In genomic region chr6:34083227-34083889, GRCh38 we compare ENCODE assay signal across 18 cellular contexts.
"Had no signal": no experiment of that assay in that cellular context is flagged by ENCODE, and none has a peak within 500 bp of the region (broad histone marks: within the 10 kb centered on the region; RNA-seq: fewer than 3 reads in every experiment).

No MANE protein-coding gene starts in this region.

- H3K4me1 ChIP-seq: ascending aorta, esophagus squamous epithelium, spleen, testis had no signal

- H3K4me3 Mint-ChIP-seq: activated naive CD4-positive, alpha-beta T cell treated with anti-CD3 and anti-CD28 coated beads, Interleukin-2, amount 50 U/mL, for 24 hours; memory B cell; stimulated activated memory B cell treated with anti-CD40 and anti-IgM and Interleukin-4, amounts not matched to agents 10 μg/mL and 1 μg/mL and 100 μg/mL, for 72 hours; type B pancreatic cell had no signal

- H3K27ac ChIP-seq: ascending aorta, esophagus squamous epithelium, hepatocyte, ovary, spleen, testis, WERI-Rb-1 had no signal

- ATAC-seq: left lobe of liver; stimulated activated memory B cell treated with anti-CD40 and anti-IgM and Interleukin-4, amounts not matched to agents 10 μg/mL and 1 μg/mL and 100 μg/mL, for 72 hours had no signal

- H3K9me3 ChIP-seq: ascending aorta, esophagus squamous epithelium, ovary, spleen, testis had no signal

- H3K79me2 ChIP-seq: hepatocyte had no signal

- H3K27me3 Mint-ChIP-seq: activated naive CD4-positive, alpha-beta T cell treated with anti-CD3 and anti-CD28 coated beads, Interleukin-2, amount 50 U/mL, for 24 hours; type B pancreatic cell had no signal

- DNase-seq: activated CD4-positive, alpha-beta T cell treated with anti-CD3 and anti-CD28 coated beads, Interleukin-2, amount 50 U/mL, for 4 hours; activated gamma-delta T cell; dermis blood vessel endothelial cell; effector memory CD4-positive, alpha-beta T cell; esophagus squamous epithelium; ovary; spleen; stimulated activated CD4-positive, alpha-beta T cell treated with anti-CD3 and anti-CD28 coated beads, Interleukin-4, amount 100 ng/mL, for 4 hours; T-helper 2 cell; testis; WERI-Rb-1 had no signal

- H3K4me1 Mint-ChIP-seq: activated naive CD4-positive, alpha-beta T cell treated with anti-CD3 and anti-CD28 coated beads, Interleukin-2, amount 50 U/mL, for 24 hours; memory B cell; stimulated activated memory B cell treated with anti-CD40 and anti-IgM and Interleukin-4, amounts not matched to agents 10 μg/mL and 1 μg/mL and 100 μg/mL, for 72 hours had no signal

- H3K36me3 Mint-ChIP-seq: activated naive CD4-positive, alpha-beta T cell treated with anti-CD3 and anti-CD28 coated beads, Interleukin-2, amount 50 U/mL, for 24 hours; memory B cell; stimulated activated memory B cell treated with anti-CD40 and anti-IgM and Interleukin-4, amounts not matched to agents 10 μg/mL and 1 μg/mL and 100 μg/mL, for 72 hours; type B pancreatic cell had no signal

- H3K4me3 ChIP-seq: ascending aorta, esophagus squamous epithelium, hepatocyte, ovary, spleen, testis had no signal

- H3K27me3 ChIP-seq: ascending aorta, hepatocyte, ovary, testis had no signal

- H3K27ac Mint-ChIP-seq: activated naive CD4-positive, alpha-beta T cell treated with anti-CD3 and anti-CD28 coated beads, Interleukin-2, amount 50 U/mL, for 24 hours; memory B cell; stimulated activated memory B cell treated with anti-CD40 and anti-IgM and Interleukin-4, amounts not matched to agents 10 μg/mL and 1 μg/mL and 100 μg/mL, for 72 hours; type B pancreatic cell had no signal

- H3K4me2 ChIP-seq: hepatocyte had no signal

- H2AFZ ChIP-seq: hepatocyte had no signal

- H3K9me3 Mint-ChIP-seq: activated naive CD4-positive, alpha-beta T cell treated with anti-CD3 and anti-CD28 coated beads, Interleukin-2, amount 50 U/mL, for 24 hours; memory B cell; stimulated activated memory B cell treated with anti-CD40 and anti-IgM and Interleukin-4, amounts not matched to agents 10 μg/mL and 1 μg/mL and 100 μg/mL, for 72 hours; type B pancreatic cell had no signal

- H3K36me3 ChIP-seq: ascending aorta, esophagus squamous epithelium, ovary, spleen had no signal
